ENCODE assay signal across 1 cellular context in the genomic region with DNA sequence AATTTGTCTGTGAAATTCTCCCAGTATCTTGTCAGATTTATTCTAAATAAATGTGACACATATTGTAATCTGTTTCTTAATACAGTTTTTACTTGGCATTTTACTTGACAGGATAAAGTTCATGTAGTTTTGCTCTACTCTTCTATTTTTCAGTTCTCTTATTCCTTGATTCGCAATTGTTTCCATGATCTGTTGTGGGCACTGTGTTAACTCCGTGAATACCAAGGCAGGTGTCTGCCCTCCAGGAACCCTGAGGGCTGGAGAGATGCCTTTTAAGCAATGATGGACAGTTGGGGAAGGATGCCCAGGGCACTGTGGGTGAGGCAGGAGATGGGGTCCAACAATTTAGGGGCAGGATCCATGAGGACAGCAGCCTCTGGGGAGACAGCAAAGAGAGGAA.
TF ChIP-seq lines count a peak whose summit lies in the region.

No MANE protein-coding gene starts in this region.

TF ChIP-seq in GM23338, 12 proteins besides CTCF, POLR2A, EP300 and RAD21 (continued from another document):
- TF ChIP-seq, protein P1, sequence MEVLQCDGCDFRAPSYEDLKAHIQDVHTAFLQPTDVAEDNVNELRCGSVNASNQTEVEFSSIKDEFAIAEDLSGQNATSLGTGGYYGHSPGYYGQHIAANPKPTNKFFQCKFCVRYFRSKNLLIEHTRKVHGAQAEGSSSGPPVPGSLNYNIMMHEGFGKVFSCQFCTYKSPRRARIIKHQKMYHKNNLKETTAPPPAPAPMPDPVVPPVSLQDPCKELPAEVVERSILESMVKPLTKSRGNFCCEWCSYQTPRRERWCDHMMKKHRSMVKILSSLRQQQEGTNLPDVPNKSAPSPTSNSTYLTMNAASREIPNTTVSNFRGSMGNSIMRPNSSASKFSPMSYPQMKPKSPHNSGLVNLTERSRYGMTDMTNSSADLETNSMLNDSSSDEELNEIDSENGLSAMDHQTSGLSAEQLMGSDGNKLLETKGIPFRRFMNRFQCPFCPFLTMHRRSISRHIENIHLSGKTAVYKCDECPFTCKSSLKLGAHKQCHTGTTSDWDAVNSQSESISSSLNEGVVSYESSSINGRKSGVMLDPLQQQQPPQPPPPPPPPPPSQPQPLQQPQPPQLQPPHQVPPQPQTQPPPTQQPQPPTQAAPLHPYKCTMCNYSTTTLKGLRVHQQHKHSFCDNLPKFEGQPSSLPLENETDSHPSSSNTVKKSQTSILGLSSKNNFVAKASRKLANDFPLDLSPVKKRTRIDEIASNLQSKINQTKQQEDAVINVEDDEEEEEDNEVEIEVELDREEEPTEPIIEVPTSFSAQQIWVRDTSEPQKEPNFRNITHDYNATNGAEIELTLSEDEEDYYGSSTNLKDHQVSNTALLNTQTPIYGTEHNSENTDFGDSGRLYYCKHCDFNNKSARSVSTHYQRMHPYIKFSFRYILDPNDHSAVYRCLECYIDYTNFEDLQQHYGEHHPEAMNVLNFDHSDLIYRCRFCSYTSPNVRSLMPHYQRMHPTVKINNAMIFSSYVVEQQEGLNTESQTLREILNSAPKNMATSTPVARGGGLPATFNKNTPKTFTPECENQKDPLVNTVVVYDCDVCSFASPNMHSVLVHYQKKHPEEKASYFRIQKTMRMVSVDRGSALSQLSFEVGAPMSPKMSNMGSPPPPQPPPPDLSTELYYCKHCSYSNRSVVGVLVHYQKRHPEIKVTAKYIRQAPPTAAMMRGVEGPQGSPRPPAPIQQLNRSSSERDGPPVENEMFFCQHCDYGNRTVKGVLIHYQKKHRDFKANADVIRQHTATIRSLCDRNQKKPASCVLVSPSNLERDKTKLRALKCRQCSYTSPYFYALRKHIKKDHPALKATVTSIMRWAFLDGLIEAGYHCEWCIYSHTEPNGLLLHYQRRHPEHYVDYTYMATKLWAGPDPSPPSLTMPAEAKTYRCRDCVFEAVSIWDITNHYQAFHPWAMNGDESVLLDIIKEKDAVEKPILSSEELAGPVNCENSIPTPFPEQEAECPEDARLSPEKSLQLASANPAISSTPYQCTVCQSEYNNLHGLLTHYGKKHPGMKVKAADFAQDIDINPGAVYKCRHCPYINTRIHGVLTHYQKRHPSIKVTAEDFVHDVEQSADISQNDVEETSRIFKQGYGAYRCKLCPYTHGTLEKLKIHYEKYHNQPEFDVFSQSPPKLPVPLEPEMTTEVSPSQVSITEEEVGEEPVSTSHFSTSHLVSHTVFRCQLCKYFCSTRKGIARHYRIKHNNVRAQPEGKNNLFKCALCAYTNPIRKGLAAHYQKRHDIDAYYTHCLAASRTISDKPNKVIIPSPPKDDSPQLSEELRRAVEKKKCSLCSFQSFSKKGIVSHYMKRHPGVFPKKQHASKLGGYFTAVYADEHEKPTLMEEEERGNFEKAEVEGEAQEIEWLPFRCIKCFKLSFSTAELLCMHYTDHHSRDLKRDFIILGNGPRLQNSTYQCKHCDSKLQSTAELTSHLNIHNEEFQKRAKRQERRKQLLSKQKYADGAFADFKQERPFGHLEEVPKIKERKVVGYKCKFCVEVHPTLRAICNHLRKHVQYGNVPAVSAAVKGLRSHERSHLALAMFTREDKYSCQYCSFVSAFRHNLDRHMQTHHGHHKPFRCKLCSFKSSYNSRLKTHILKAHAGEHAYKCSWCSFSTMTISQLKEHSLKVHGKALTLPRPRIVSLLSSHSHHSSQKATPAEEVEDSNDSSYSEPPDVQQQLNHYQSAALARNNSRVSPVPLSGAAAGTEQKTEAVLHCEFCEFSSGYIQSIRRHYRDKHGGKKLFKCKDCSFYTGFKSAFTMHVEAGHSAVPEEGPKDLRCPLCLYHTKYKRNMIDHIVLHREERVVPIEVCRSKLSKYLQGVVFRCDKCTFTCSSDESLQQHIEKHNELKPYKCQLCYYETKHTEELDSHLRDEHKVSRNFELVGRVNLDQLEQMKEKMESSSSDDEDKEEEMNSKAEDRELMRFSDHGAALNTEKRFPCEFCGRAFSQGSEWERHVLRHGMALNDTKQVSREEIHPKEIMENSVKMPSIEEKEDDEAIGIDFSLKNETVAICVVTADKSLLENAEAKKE (CRISPR knock-in tag; IDR thresholded peaks at IDR 0.05) = no peak
- TF ChIP-seq, protein P2, sequence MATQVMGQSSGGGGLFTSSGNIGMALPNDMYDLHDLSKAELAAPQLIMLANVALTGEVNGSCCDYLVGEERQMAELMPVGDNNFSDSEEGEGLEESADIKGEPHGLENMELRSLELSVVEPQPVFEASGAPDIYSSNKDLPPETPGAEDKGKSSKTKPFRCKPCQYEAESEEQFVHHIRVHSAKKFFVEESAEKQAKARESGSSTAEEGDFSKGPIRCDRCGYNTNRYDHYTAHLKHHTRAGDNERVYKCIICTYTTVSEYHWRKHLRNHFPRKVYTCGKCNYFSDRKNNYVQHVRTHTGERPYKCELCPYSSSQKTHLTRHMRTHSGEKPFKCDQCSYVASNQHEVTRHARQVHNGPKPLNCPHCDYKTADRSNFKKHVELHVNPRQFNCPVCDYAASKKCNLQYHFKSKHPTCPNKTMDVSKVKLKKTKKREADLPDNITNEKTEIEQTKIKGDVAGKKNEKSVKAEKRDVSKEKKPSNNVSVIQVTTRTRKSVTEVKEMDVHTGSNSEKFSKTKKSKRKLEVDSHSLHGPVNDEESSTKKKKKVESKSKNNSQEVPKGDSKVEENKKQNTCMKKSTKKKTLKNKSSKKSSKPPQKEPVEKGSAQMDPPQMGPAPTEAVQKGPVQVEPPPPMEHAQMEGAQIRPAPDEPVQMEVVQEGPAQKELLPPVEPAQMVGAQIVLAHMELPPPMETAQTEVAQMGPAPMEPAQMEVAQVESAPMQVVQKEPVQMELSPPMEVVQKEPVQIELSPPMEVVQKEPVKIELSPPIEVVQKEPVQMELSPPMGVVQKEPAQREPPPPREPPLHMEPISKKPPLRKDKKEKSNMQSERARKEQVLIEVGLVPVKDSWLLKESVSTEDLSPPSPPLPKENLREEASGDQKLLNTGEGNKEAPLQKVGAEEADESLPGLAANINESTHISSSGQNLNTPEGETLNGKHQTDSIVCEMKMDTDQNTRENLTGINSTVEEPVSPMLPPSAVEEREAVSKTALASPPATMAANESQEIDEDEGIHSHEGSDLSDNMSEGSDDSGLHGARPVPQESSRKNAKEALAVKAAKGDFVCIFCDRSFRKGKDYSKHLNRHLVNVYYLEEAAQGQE (IDR thresholded peaks at IDR 0.05; ENCODE audit: unreplicated experiment) = no peak
- TF ChIP-seq JUNB (IDR thresholded peaks at IDR 0.05; ENCODE audit: unreplicated experiment) = no peak
- TF ChIP-seq EZH2 (IDR thresholded peaks at IDR 0.05; ENCODE audit: low read depth, unreplicated experiment) = no peak
- TF ChIP-seq CREB1 (CRISPR knock-in tag; IDR thresholded peaks at IDR 0.05; ENCODE audit: low read depth) = no peak
- no peak for TF ChIP-seq ZNF331 (CRISPR knock-in tag; IDR thresholded peaks at IDR 0.05; ENCODE audit: low read depth)
- TF ChIP-seq ZNF114 (CRISPR knock-in tag; IDR thresholded peaks at IDR 0.05) = no peak
- TF ChIP-seq NANOG (IDR thresholded peaks at IDR 0.05; ENCODE audit: borderline replicate concordance) = no peak
- TF ChIP-seq EZH2phosphoT487 (IDR thresholded peaks at IDR 0.05; ENCODE audit: unreplicated experiment) = no peak
- TF ChIP-seq, protein P3, sequence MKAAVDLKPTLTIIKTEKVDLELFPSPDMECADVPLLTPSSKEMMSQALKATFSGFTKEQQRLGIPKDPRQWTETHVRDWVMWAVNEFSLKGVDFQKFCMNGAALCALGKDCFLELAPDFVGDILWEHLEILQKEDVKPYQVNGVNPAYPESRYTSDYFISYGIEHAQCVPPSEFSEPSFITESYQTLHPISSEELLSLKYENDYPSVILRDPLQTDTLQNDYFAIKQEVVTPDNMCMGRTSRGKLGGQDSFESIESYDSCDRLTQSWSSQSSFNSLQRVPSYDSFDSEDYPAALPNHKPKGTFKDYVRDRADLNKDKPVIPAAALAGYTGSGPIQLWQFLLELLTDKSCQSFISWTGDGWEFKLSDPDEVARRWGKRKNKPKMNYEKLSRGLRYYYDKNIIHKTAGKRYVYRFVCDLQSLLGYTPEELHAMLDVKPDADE (IDR thresholded peaks at IDR 0.05) = no peak
